In genomic region chr19:8518536-8518935, GRCh38 we compare ENCODE assay signal across 19 cellular contexts. TPM values are rescaled to one million over a fixed set of nuclear protein-coding genes. Genes with fewer than 3 reads are reported as not detected.
DNase-seq lines count a peak whose midpoint lies in the region; ATAC-seq, FAIRE-seq and TF ChIP-seq lines count a peak whose summit lies in the region.
"Had no signal": no experiment of that assay in that cellular context is flagged by ENCODE, and none has a peak within 500 bp of the region (broad histone marks: within the 10 kb centered on the region; RNA-seq: fewer than 3 reads in every experiment).

No MANE protein-coding gene starts in this region.

- POLR2A ChIA-PET in H1 (lab: Charles Lee; ENCODE audit: partially characterized antibody), result interaction anchor here (0.6 to 1.6 kb wide), 5 partner anchors 12 to 180 kb away, joined by 3 to 5 read pairs (median 3); no protein-coding TSS in a partner anchor

- no peak overlapping the region for H2BK120ac ChIP-seq in H1 (replicated peaks; ENCODE audit: low read depth, low read length)

- TF ChIP-seq RAD21 in H1 (IDR thresholded peaks at IDR 0.05 in 1 of 2, conservative IDR thresholded peaks at IDR 0.05 in 1 of 2; ENCODE audit: low read depth in 2 of 2, low read length in 2 of 2), result no peak

- H3K27me3 ChIP-seq in left ventricle myocardium inferior (ENCODE audit: low read depth), result no peaks in the 10 kb centered on the region
- H3K27me3 ChIP-seq in right cardiac atrium (ENCODE audit: control insufficient read depth, insufficient read depth), result no peaks in the 10 kb centered on the region
- H3K27me3 ChIP-seq in H1 (replicated peaks in 1 of 4; ENCODE audit: control insufficient read depth in 3 of 4, extremely low read depth in 1 of 4, insufficient read depth in 3 of 4, low read length in 3 of 4), result no peaks in the 10 kb centered on the region
- no peaks in the 10 kb centered on the region for H3K27me3 ChIP-seq in lower lobe of right lung (ENCODE audit: low read depth)
- H3K27me3 ChIP-seq: BLaER1, esophagus muscularis mucosa, thyroid gland had no signal

- H4K8ac ChIP-seq in H1 (ENCODE audit: extremely low read depth, insufficient read depth, low read length), result no peak overlapping the region

- no peak overlapping the region for H3K4ac ChIP-seq in H1 (replicated peaks; ENCODE audit: insufficient read length, low read depth, low read length)

- H3K4me3 Mint-ChIP-seq in T-helper 17 cell, result peak overlapping the region; percentile 88

- no peak overlapping the region for H4K91ac ChIP-seq in H1 (replicated peaks; ENCODE audit: insufficient read length, low read length)

- H3K36me3 Mint-ChIP-seq in T-helper 17 cell (ENCODE audit: low read depth), result peaks cover 4% of the 10 kb centered on the region

- no peaks in the 10 kb centered on the region for H3K79me1 ChIP-seq in H1 (ENCODE audit: low read depth, low read length)

- H3K36me3 ChIP-seq in left ventricle myocardium inferior, result no peaks in the 10 kb centered on the region
- H3K36me3 ChIP-seq in H1 (ENCODE audit: control insufficient read depth in 2 of 4, insufficient read depth in 4 of 4, low read length in 3 of 4), result no peaks in the 10 kb centered on the region
- H3K36me3 ChIP-seq in lower lobe of right lung, result peaks cover 14% of the 10 kb centered on the region
- H3K36me3 ChIP-seq: BLaER1, esophagus muscularis mucosa, thyroid gland had no signal

- ATAC-seq in right cardiac atrium, result no peak
- no peak for ATAC-seq in T-helper 17 cell
- no peak for ATAC-seq in lower lobe of right lung

- TF ChIP-seq CTCF in left ventricle myocardium inferior (IDR thresholded peaks at IDR 0.05; ENCODE audit: borderline replicate concordance), result no peak
- no peak for TF ChIP-seq CTCF in H1 (IDR thresholded peaks at IDR 0.05; ENCODE audit: control extremely low read depth in 1 of 3, insufficient read depth in 1 of 3, low read depth in 1 of 3, low read length in 3 of 3)
- no peak for TF ChIP-seq CTCF in lower lobe of right lung (IDR thresholded peaks at IDR 0.05)

- no peak overlapping the region for H2BK15ac ChIP-seq in H1 (ENCODE audit: low read length)

- H2AFZ ChIP-seq in H1 (ENCODE audit: low read length), result no peak overlapping the region

- H3K18ac ChIP-seq in H1 (ENCODE audit: extremely low read depth, low read length), result no peak overlapping the region

- H3K4me1 ChIP-seq in left ventricle myocardium inferior, result peaks cover 16% of the 10 kb centered on the region
- peaks cover 6% of the 10 kb centered on the region for H3K4me1 ChIP-seq in right cardiac atrium (ENCODE audit: control insufficient read depth, insufficient read depth, low read length)
- H3K4me1 ChIP-seq in H1 (replicated peaks in 1 of 4; ENCODE audit: control insufficient read depth in 3 of 4, insufficient read depth in 4 of 4, low read length in 3 of 4), result peaks cover 0 to under 1% (median 0%) of the 10 kb centered on the region in 4 experiments; a peak in 1 of 7 replicates
- peaks cover 14% of the 10 kb centered on the region for H3K4me1 ChIP-seq in lower lobe of right lung

- no peak overlapping the region for H3K4me3 ChIP-seq in left ventricle myocardium inferior
- H3K4me3 ChIP-seq in right cardiac atrium (ENCODE audit: low read length), result no peak overlapping the region
- H3K4me3 ChIP-seq in H1 (ENCODE audit: extremely low read depth in 1 of 4, insufficient read depth in 2 of 4, low read depth in 3 of 4, low read length in 4 of 4), result no peak overlapping the region
- no peak overlapping the region for H3K4me3 ChIP-seq in lower lobe of right lung
- H3K4me3 ChIP-seq: BLaER1, esophagus muscularis mucosa, smooth muscle cell, thyroid gland had no signal

- no peak overlapping the region for H2BK12ac ChIP-seq in H1 (ENCODE audit: low read depth, low read length)

- no peak overlapping the region for H3K23ac ChIP-seq in H1 (ENCODE audit: insufficient read length)

- H3K9me3 ChIP-seq in left ventricle myocardium inferior (replicated peaks), result no peaks in the 10 kb centered on the region
- no peaks in the 10 kb centered on the region for H3K9me3 ChIP-seq in right cardiac atrium (ENCODE audit: control insufficient read depth, low read length)
- H3K9me3 ChIP-seq in T-helper 17 cell (ENCODE audit: control insufficient read depth, low read length, poor library complexity, severe bottlenecking), result no peaks in the 10 kb centered on the region
- no peaks in the 10 kb centered on the region for H3K9me3 ChIP-seq in H1 (ENCODE audit: insufficient read depth in 2 of 2, low read depth in 1 of 2, low read length in 1 of 2)
- no peaks in the 10 kb centered on the region for H3K9me3 ChIP-seq in lower lobe of right lung
- H3K9me3 ChIP-seq: BLaER1, esophagus muscularis mucosa, thyroid gland had no signal

- no peak overlapping the region for H2BK20ac ChIP-seq in H1 (ENCODE audit: low read length)

- H2AK5ac ChIP-seq in H1 (ENCODE audit: low read depth, low read length), result 0 out of 2 replicates have a peak overlapping the region, but pooled peaks have one; percentile 28

- H3K14ac ChIP-seq in H1 (ENCODE audit: insufficient read length), result no peak overlapping the region

- no peak for FAIRE-seq in H1 (lab: Jason Lieb, UNC)

- H3K4me2 ChIP-seq in H1 (ENCODE audit: insufficient read depth in 1 of 2, low read depth in 2 of 2, low read length in 2 of 2), result no peak overlapping the region
- H3K4me2 ChIP-seq: smooth muscle cell had no signal

- peak overlapping the region; percentile 99 for H3K27ac Mint-ChIP-seq in T-helper 17 cell

- no peak overlapping the region for H3K9ac ChIP-seq in H1 (replicated peaks in 1 of 4; ENCODE audit: extremely low read depth in 1 of 4, low read depth in 3 of 4, low read length in 3 of 4)
- H3K9ac ChIP-seq: BLaER1 had no signal

- peaks cover 39% of the 10 kb centered on the region for H3K4me1 Mint-ChIP-seq in T-helper 17 cell

- no peak for TF ChIP-seq POLR2A in H1 (IDR thresholded peaks at IDR 0.05; ENCODE audit: control extremely low read depth in 1 of 2, low read depth in 2 of 2, low read length in 2 of 2)

- no peak for DNase-seq in left ventricle myocardium inferior
- DNase-seq in right cardiac atrium, result no peak
- DNase-seq in T-helper 17 cell, result no peak
- DNase-seq in H1 (ENCODE audit: low read depth in 1 of 2, low spot score in 2 of 2), result no peak
- DNase-seq in lower lobe of right lung, result no peak
- DNase-seq in NCI-H748 (lab: John Stamatoyannopoulos, UW; ENCODE audit: unreplicated experiment), result no peak
- DNase-seq in AG20443 (ENCODE audit: low spot score), result no peak
- DNase-seq: activated CD4-positive, alpha-beta T cell treated with anti-CD3 and anti-CD28 coated beads, Interleukin-2, amount 50 U/mL, for 1 hour; activated gamma-delta T cell treated with Interleukin-2 at 50 U/mL for 16 hours; DMS79; IMR-90; NCI-H2029 treated with DMSO at 0.1 percent for 48 hours; NCI-H524; SHP77 treated with DMSO at 0.1 percent for 48 hours; thyroid gland had no signal

- no peaks in the 10 kb centered on the region for H4K20me1 ChIP-seq in H1 (replicated peaks in 1 of 2; ENCODE audit: control insufficient read depth in 1 of 2, insufficient read depth in 2 of 2, low read length in 2 of 2)
- H4K20me1 ChIP-seq: BLaER1 had no signal

- no peak overlapping the region for H3K56ac ChIP-seq in H1 (replicated peaks; ENCODE audit: insufficient read length, low read depth, low read length)

- CTCF ChIA-PET in H1 (lab: Charles Lee; ENCODE audit: partially characterized antibody), result interaction anchor here (0.6 to 3.1 kb wide), 6 partner anchors 26 to 175 kb away, joined by 3 to 14 read pairs (median 3); no protein-coding TSS in a partner anchor

- intact Hi-C loops in left ventricle myocardium inferior (cut with micrococcal nuclease), result no loop called here
- intact Hi-C loops in right cardiac atrium (cut with DNase I), result no loop called here
- intact Hi-C loops in lower lobe of right lung (cut with DNase I), result no loop called here

- no peaks in the 10 kb centered on the region for H3K79me2 ChIP-seq in H1 (ENCODE audit: control insufficient read depth in 1 of 2, insufficient read depth in 2 of 2, low read length in 2 of 2)

- TF ChIP-seq EP300 in H1 (IDR thresholded peaks at IDR 0.05; ENCODE audit: borderline replicate concordance in 1 of 2, low read depth in 2 of 2, low read length in 2 of 2), result no peak

- no peak overlapping the region for H2BK5ac ChIP-seq in H1 (ENCODE audit: low read depth, low read length)

- no peaks in the 10 kb centered on the region; the same call in 1 of the 2 replicates for H3K23me2 ChIP-seq in H1 (ENCODE audit: low read depth, low read length)

- 88% methylated on average over 11 of the region's 11 CpGs for WGBS in right cardiac atrium
- 86% methylated on average over 11 of the region's 11 CpGs; no CpG with 5 or more reads in 1 of the 2 experiments for WGBS in H1 (ENCODE audit: extremely low coverage in 1 of 2, insufficient coverage in 1 of 2, insufficient read length in 1 of 2, insufficient replicate concordance in 2 of 2, low coverage in 1 of 2, low lambda C conversion rate in 2 of 2, missing lambda C conversion rate in 1 of 2), 2 experiments

- H3K27ac ChIP-seq in left ventricle myocardium inferior (replicated peaks) (peak overlapping the region; percentile 66), right cardiac atrium (ENCODE audit: low read length) (no peak overlapping the region), H1 (ENCODE audit: low read depth, low read length) (no peak overlapping the region), lower lobe of right lung (no peak overlapping the region)
- H3K27ac ChIP-seq: BLaER1 had no signal

- no peak overlapping the region for H4K5ac ChIP-seq in H1 (ENCODE audit: insufficient read length, low read depth, low read length)

- no peaks in the 10 kb centered on the region for H3K27me3 Mint-ChIP-seq in T-helper 17 cell

RNA-seq across cellular contexts. Expression of gene ZNF414, which starts 4.6 kb away (rescaled TPM):
- total RNA-seq in left ventricle myocardium inferior (17.0 TPM), right cardiac atrium (10 to 100 TPM; 13.4 to 16.4 (median 16.1) TPM), T-helper 17 cell (10 to 100 TPM; 45.1 to 46.2 TPM), lower lobe of right lung (21.6 TPM)
- polyA plus RNA-seq in right cardiac atrium (19.3 TPM), H1 (2011; rRNA removed) (9.7 and 21.4 TPM in 2 replicates)
- 23.6 and 26.8 TPM in 2 replicates for total RNA-seq in H1 (2021; fragmentation: NEBNext Ultra II Directional; extraction: Animal tissue kit (Norgen Biotek cat#: 25700))
- 8.3 TPM for polyA plus RNA-seq in H1 (2011; cell fraction: cytosol; rRNA removed)
- polyA plus RNA-seq in H1 (2011; cell fraction: nucleus; rRNA removed), result 27.5 TPM
- 9.8 to 38.9 TPM (median 29.3 TPM) in 4 replicates for polyA plus RNA-seq in H1 (2012, experiment 1 of 2)
- 39.1 TPM for polyA plus RNA-seq in H1 (2012, experiment 2 of 2)
- polyA plus RNA-seq in H1 (2013, experiment 1 of 2), result 25.1 TPM
- polyA plus RNA-seq in H1 (2013, experiment 2 of 2), result 24.7 TPM
- 3.3 and 5.1 TPM in 2 replicates for polyA minus RNA-seq in H1 (2011; rRNA and poly(A)+ RNA removed)
- polyA minus RNA-seq in H1 (2011; cell fraction: cytosol; rRNA and poly(A)+ RNA removed), result 21.7 TPM
- 17.1 TPM for polyA minus RNA-seq in H1 (2011; cell fraction: nucleus; rRNA and poly(A)+ RNA removed)

RNA-seq across cellular contexts. Expression of gene PRAM1, which starts 16.1 kb away (rescaled TPM):
- total RNA-seq in left ventricle myocardium inferior (0.36 TPM), right cardiac atrium (1 to 10 TPM in 2 of 4 donors, under 1 TPM in 2; 0.31 to 3.1 (median 0.99) TPM), T-helper 17 cell (1 to 10 TPM; 5.2 to 7.4 TPM), lower lobe of right lung (52.2 TPM)
- polyA plus RNA-seq in right cardiac atrium (0.61 TPM), H1 (2011; rRNA removed) (0.06 and 0.17 TPM in 2 replicates)
- 0.23 and 0.43 TPM in 2 replicates for total RNA-seq in H1 (2021; fragmentation: NEBNext Ultra II Directional; extraction: Animal tissue kit (Norgen Biotek cat#: 25700))
- 0.21 TPM for polyA plus RNA-seq in H1 (2011; cell fraction: cytosol; rRNA removed)
- polyA plus RNA-seq in H1 (2011; cell fraction: nucleus; rRNA removed), result 0.83 TPM
- polyA plus RNA-seq in H1 (2012, experiment 1 of 2), result 0.21 to 0.47 TPM (median 0.39 TPM) in 4 replicates
- not detected for polyA plus RNA-seq in H1 (2012, experiment 2 of 2)
- 0.24 TPM for polyA plus RNA-seq in H1 (2013, experiment 1 of 2)
- polyA plus RNA-seq in H1 (2013, experiment 2 of 2), result 0.31 TPM
- polyA minus RNA-seq in H1 (2011; rRNA and poly(A)+ RNA removed), result not detected in 2 replicates
- not detected for polyA minus RNA-seq in H1 (2011; cell fraction: cytosol; rRNA and poly(A)+ RNA removed)
- not detected for polyA minus RNA-seq in H1 (2011; cell fraction: nucleus; rRNA and poly(A)+ RNA removed)
- total RNA-seq: H4, IMR-90, smooth muscle cell had no signal

RNA-seq across cellular contexts. Expression of gene MYO1F, which starts 58.7 kb away (rescaled TPM):
- total RNA-seq in left ventricle myocardium inferior, result 7.4 TPM
- total RNA-seq in right cardiac atrium, result 10 to 100 TPM; 11.3 to 23.2 (median 15.3) TPM
- polyA plus RNA-seq in right cardiac atrium, result 9.3 TPM
- total RNA-seq in T-helper 17 cell, result 100 to 1,000 TPM; 270 to 305 TPM
- 2.2 and 4.6 TPM in 2 replicates for total RNA-seq in H1 (2021; fragmentation: NEBNext Ultra II Directional; extraction: Animal tissue kit (Norgen Biotek cat#: 25700))
- 1.4 and 3.1 TPM in 2 replicates for polyA plus RNA-seq in H1 (2011; rRNA removed)
- polyA plus RNA-seq in H1 (2011; cell fraction: cytosol; rRNA removed), result 1.6 TPM
- polyA plus RNA-seq in H1 (2011; cell fraction: nucleus; rRNA removed), result 2.8 TPM
- 6.5 to 9.2 TPM (median 8.1 TPM) in 4 replicates for polyA plus RNA-seq in H1 (2012, experiment 1 of 2)
- 2.3 TPM for polyA plus RNA-seq in H1 (2012, experiment 2 of 2)
- polyA plus RNA-seq in H1 (2013, experiment 1 of 2), result 3.7 TPM
- 3.5 TPM for polyA plus RNA-seq in H1 (2013, experiment 2 of 2)
- polyA minus RNA-seq in H1 (2011; rRNA and poly(A)+ RNA removed), result 3.1 and 5.2 TPM in 2 replicates
- polyA minus RNA-seq in H1 (2011; cell fraction: cytosol; rRNA and poly(A)+ RNA removed), result 2.1 TPM
- polyA minus RNA-seq in H1 (2011; cell fraction: nucleus; rRNA and poly(A)+ RNA removed), result 3.9 TPM
- 162 TPM for total RNA-seq in lower lobe of right lung
- total RNA-seq: smooth muscle cell had no signal
